ENCODE assay signal across 20 cellular contexts in genomic region chr9:18359335-18359734, GRCh38.
DNase-seq lines count a peak whose midpoint lies in the region; ATAC-seq and TF ChIP-seq lines count a peak whose summit lies in the region.
"Had no signal": no experiment of that assay in that cellular context is flagged by ENCODE, and none has a peak within 500 bp of the region (broad histone marks: within the 10 kb centered on the region; RNA-seq: fewer than 3 reads in every experiment).

No MANE protein-coding gene starts in this region.

- no peak overlapping the region for H2BK15ac ChIP-seq in mesenchymal stem cell (ENCODE audit: low read depth, poor library complexity, severe bottlenecking)

- H3K27me3 ChIP-seq in mesenchymal stem cell (ENCODE audit: control insufficient read depth in 1 of 2, insufficient read depth in 1 of 2, low read length in 2 of 2) (no peaks in the 10 kb centered on the region), prostate gland (replicated peaks; ENCODE audit: insufficient read depth) (no peaks in the 10 kb centered on the region), esophagus muscularis mucosa (no peaks in the 10 kb centered on the region)
- H3K27me3 ChIP-seq: Peyer's patch, vagina had no signal

- H3K27ac ChIP-seq in mesenchymal stem cell (ENCODE audit: low read length, poor library complexity, severe bottlenecking): no peak overlapping the region
- H3K27ac ChIP-seq in prostate gland: no peak overlapping the region
- H3K27ac ChIP-seq in esophagus muscularis mucosa (replicated peaks in 1 of 4): no peak overlapping the region
- H3K27ac ChIP-seq: coronary artery, Peyer's patch, vagina had no signal

- peak overlapping the region; percentile 28 for H3K9ac ChIP-seq in mesenchymal stem cell (ENCODE audit: low read length)

- TF ChIP-seq CTCF in prostate gland (IDR thresholded peaks at IDR 0.05): no peak
- no peak for TF ChIP-seq CTCF in esophagus muscularis mucosa (IDR thresholded peaks at IDR 0.05)

- no peak overlapping the region for H3K18ac ChIP-seq in mesenchymal stem cell (ENCODE audit: low read depth in 1 of 2, low read length in 2 of 2)

- H3K14ac ChIP-seq in mesenchymal stem cell (ENCODE audit: low read length in 2 of 2): no peak overlapping the region

- H3K4me1 ChIP-seq in mesenchymal stem cell (ENCODE audit: control insufficient read depth, insufficient read depth, low read depth, low read length): peaks cover 3% of the 10 kb centered on the region
- no peaks in the 10 kb centered on the region for H3K4me1 ChIP-seq in prostate gland (replicated peaks)
- peaks cover 16 to 42% (median 24%) of the 10 kb centered on the region in 4 donors for H3K4me1 ChIP-seq in esophagus muscularis mucosa
- H3K4me1 ChIP-seq: Peyer's patch had no signal

- H3K23ac ChIP-seq in mesenchymal stem cell (ENCODE audit: low read length in 2 of 2): no peak overlapping the region

- no peak overlapping the region for H2BK120ac ChIP-seq in mesenchymal stem cell (ENCODE audit: low read depth, low read length)

- H3K36me3 ChIP-seq in mesenchymal stem cell (ENCODE audit: control insufficient read depth in 1 of 2, insufficient read depth in 2 of 2, low read depth in 1 of 2, low read length in 2 of 2): no peaks in the 10 kb centered on the region
- H3K36me3 ChIP-seq in prostate gland: no peaks in the 10 kb centered on the region
- H3K36me3 ChIP-seq in esophagus muscularis mucosa: no peaks in the 10 kb centered on the region
- H3K36me3 ChIP-seq: Peyer's patch, vagina had no signal

- H3K79me1 ChIP-seq in mesenchymal stem cell (replicated peaks; ENCODE audit: low read length, poor library complexity, severe bottlenecking): no peaks in the 10 kb centered on the region

- H3K9me3 ChIP-seq in mesenchymal stem cell (ENCODE audit: control insufficient read depth, low read length) (no peaks in the 10 kb centered on the region), prostate gland (no peaks in the 10 kb centered on the region), esophagus muscularis mucosa (no peaks in the 10 kb centered on the region)
- H3K9me3 ChIP-seq: Peyer's patch, vagina had no signal

- H2AK5ac ChIP-seq in mesenchymal stem cell (ENCODE audit: low read length, severe bottlenecking): no peak overlapping the region

- WGBS in mesenchymal stem cell: 100% methylated on average over 1 of the region's 1 CpG
- WGBS in prostate gland: 76% methylated on average over 1 of the region's 1 CpG
- WGBS in esophagus muscularis mucosa: 67% methylated on average over 1 of the region's 1 CpG

- intact Hi-C loops in prostate gland (cut with DNase I) (no loop called here), esophagus muscularis mucosa (cut with DNase I) (no loop called here)

- TF ChIP-seq EP300 in esophagus muscularis mucosa (IDR thresholded peaks at IDR 0.05): no peak

- no peak overlapping the region for H4K91ac ChIP-seq in mesenchymal stem cell (ENCODE audit: low read length)

- no peak overlapping the region for H3K4me2 ChIP-seq in mesenchymal stem cell (ENCODE audit: low read length, poor library complexity, severe bottlenecking)

- H2BK12ac ChIP-seq in mesenchymal stem cell (ENCODE audit: low read length in 2 of 2): no peak overlapping the region

- H3K4me3 ChIP-seq in mesenchymal stem cell (ENCODE audit: insufficient read depth in 1 of 2, low read depth in 1 of 2, low read length in 2 of 2): peak overlapping the region in 1 of 2 experiments; percentile 3
- no peak overlapping the region for H3K4me3 ChIP-seq in prostate gland
- H3K4me3 ChIP-seq in esophagus muscularis mucosa: no peak overlapping the region
- H3K4me3 ChIP-seq: coronary artery, lung, Peyer's patch, vagina had no signal

- no peak overlapping the region for H3K4ac ChIP-seq in mesenchymal stem cell (ENCODE audit: low read depth in 1 of 2, low read length in 2 of 2)

- ATAC-seq in esophagus mucosa (no peak), HG03460 (IDR thresholded peaks at IDR 0.05; ENCODE audit: unreplicated experiment) (no peak)
- ATAC-seq: activated CD4-positive, alpha-beta T cell treated with anti-CD3 and anti-CD28 coated beads for 36 hours; activated CD8-positive, alpha-beta memory T cell treated with anti-CD3 and anti-CD28 coated beads, Interleukin-2, amount 10 ng/mL, durations not matched to agents 7 days and 5 days; sciatic nerve had no signal

- H2BK5ac ChIP-seq in mesenchymal stem cell (ENCODE audit: low read depth, low read length, poor library complexity, severe bottlenecking): no peak overlapping the region

- DNase-seq in Daoy (ENCODE audit: low read depth): peak; percentile 9
- peak; percentile 69 for DNase-seq in LHCN-M2 (ENCODE audit: low read depth)
- DNase-seq in dedifferentiated amniotic fluid mesenchymal stem cell (ENCODE audit: extremely low spot score): peak; percentile 40
- DNase-seq in mesenchymal stem cell: no peak
- DNase-seq in prostate gland (ENCODE audit: low spot score): no peak
- no peak for DNase-seq in esophagus muscularis mucosa (ENCODE audit: extremely low spot score)
- DNase-seq: activated CD4-positive, alpha-beta T cell treated with anti-CD3 and anti-CD28 coated beads for 36 hours; activated CD8-positive, alpha-beta memory T cell treated with anti-CD3 and anti-CD28 coated beads, Interleukin-2, amount 10 ng/mL, durations not matched to agents 7 days and 5 days; activated gamma-delta T cell; anterior cingulate cortex; NCI-H1417 treated with DMSO at 0.1 percent for 48 hours; NCI-H2171; NCI-H774; Peyer's patch had no signal

- no peak overlapping the region for H4K8ac ChIP-seq in mesenchymal stem cell (ENCODE audit: low read length)

- TF ChIP-seq POLR2A in prostate gland (IDR thresholded peaks at IDR 0.05): no peak
- no peak for TF ChIP-seq POLR2A in esophagus muscularis mucosa (IDR thresholded peaks at IDR 0.05; ENCODE audit: low read depth)

- no peak overlapping the region for H2AFZ ChIP-seq in mesenchymal stem cell (ENCODE audit: low read depth, low read length)

Comparison
In these comparisons a context has a peak if more than half of its experiments do, and no peak if none do; other contexts are left out.
1. DNase-seq: peak in Daoy (single experiment), LHCN-M2 (single experiment) and dedifferentiated amniotic fluid mesenchymal stem cell (single experiment); none in mesenchymal stem cell (single experiment), prostate gland (single experiment) and esophagus muscularis mucosa (single experiment).